1 cellular context compared by ENCODE assay signal in the genomic region with DNA sequence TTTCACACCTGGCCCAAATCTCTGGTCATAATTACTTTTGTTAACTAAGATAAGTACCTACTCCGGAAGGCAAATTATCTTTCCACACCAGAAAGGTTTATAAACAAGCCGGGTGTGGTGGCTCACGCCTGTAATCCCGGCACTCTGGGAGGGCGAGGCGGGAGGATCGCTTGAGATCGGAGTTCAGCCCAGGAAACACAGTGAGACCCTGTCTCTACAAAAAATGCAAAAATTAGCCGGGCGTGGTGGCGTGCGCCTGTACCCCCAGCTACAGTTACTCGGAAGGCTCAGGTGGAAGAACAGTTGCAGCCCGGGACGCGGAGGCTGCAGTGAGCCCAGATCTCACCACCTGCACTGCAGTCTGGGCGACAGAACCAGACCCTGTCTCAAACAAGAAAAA.
TF ChIP-seq lines count a peak whose summit lies in the region.

No MANE protein-coding gene starts in this region.

TF ChIP-seq in HepG2, 621 proteins besides CTCF, POLR2A, EP300 and RAD21 (continues in another document):
- TF ChIP-seq, protein P1, sequence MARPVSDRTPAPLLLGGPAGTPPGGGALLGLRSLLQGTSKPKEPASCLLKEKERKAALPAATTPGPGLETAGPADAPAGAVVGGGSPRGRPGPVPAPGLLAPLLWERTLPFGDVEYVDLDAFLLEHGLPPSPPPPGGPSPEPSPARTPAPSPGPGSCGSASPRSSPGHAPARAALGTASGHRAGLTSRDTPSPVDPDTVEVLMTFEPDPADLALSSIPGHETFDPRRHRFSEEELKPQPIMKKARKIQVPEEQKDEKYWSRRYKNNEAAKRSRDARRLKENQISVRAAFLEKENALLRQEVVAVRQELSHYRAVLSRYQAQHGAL (CRISPR knock-in tag; IDR thresholded peaks at IDR 0.05; ENCODE audit: not compliant biosample characterization), result no peak
- no peak for TF ChIP-seq NKX3-1 (CRISPR knock-in tag; IDR thresholded peaks at IDR 0.05)
- TF ChIP-seq, protein P2, sequence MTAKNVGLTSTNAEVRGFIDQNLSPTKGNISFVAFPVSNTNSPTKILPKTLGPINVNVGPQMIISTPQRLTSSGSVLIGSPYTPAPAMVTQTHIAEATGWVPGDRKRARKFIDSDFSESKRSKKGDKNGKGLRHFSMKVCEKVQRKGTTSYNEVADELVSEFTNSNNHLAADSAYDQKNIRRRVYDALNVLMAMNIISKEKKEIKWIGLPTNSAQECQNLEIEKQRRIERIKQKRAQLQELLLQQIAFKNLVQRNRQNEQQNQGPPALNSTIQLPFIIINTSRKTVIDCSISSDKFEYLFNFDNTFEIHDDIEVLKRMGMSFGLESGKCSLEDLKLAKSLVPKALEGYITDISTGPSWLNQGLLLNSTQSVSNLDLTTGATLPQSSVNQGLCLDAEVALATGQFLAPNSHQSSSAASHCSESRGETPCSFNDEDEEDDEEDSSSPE (CRISPR knock-in tag; IDR thresholded peaks at IDR 0.05), result 0 out of 2 replicates have a peak, but pooled peaks have one; percentile 32
- TF ChIP-seq, protein P3, sequence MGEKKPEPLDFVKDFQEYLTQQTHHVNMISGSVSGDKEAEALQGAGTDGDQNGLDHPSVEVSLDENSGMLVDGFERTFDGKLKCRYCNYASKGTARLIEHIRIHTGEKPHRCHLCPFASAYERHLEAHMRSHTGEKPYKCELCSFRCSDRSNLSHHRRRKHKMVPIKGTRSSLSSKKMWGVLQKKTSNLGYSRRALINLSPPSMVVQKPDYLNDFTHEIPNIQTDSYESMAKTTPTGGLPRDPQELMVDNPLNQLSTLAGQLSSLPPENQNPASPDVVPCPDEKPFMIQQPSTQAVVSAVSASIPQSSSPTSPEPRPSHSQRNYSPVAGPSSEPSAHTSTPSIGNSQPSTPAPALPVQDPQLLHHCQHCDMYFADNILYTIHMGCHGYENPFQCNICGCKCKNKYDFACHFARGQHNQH (CRISPR knock-in tag; IDR thresholded peaks at IDR 0.05), result peak; percentile 61; the same call in 1 of the 2 replicates
- no peak for TF ChIP-seq FOXP1 (IDR thresholded peaks at IDR 0.05)
- no peak for TF ChIP-seq FOXP1 (CRISPR knock-in tag; IDR thresholded peaks at IDR 0.05)
- no peak for TF ChIP-seq MAFK (conservative IDR thresholded peaks at IDR 0.05 in 1 of 2, IDR thresholded peaks at IDR 0.05 in 1 of 2; ENCODE audit: low read length in 2 of 2)
- no peak for TF ChIP-seq SCMH1 (CRISPR knock-in tag; IDR thresholded peaks at IDR 0.05; ENCODE audit: borderline replicate concordance)
- no peak for TF ChIP-seq NCOR1 (IDR thresholded peaks at IDR 0.05; ENCODE audit: borderline replicate concordance, low read length)
- TF ChIP-seq, protein P4, sequence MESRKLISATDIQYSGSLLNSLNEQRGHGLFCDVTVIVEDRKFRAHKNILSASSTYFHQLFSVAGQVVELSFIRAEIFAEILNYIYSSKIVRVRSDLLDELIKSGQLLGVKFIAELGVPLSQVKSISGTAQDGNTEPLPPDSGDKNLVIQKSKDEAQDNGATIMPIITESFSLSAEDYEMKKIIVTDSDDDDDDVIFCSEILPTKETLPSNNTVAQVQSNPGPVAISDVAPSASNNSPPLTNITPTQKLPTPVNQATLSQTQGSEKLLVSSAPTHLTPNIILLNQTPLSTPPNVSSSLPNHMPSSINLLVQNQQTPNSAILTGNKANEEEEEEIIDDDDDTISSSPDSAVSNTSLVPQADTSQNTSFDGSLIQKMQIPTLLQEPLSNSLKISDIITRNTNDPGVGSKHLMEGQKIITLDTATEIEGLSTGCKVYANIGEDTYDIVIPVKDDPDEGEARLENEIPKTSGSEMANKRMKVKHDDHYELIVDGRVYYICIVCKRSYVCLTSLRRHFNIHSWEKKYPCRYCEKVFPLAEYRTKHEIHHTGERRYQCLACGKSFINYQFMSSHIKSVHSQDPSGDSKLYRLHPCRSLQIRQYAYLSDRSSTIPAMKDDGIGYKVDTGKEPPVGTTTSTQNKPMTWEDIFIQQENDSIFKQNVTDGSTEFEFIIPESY (CRISPR knock-in tag; IDR thresholded peaks at IDR 0.05), result peak; percentile 48; the same call in 1 of the 2 replicates
- TF ChIP-seq, protein P5, sequence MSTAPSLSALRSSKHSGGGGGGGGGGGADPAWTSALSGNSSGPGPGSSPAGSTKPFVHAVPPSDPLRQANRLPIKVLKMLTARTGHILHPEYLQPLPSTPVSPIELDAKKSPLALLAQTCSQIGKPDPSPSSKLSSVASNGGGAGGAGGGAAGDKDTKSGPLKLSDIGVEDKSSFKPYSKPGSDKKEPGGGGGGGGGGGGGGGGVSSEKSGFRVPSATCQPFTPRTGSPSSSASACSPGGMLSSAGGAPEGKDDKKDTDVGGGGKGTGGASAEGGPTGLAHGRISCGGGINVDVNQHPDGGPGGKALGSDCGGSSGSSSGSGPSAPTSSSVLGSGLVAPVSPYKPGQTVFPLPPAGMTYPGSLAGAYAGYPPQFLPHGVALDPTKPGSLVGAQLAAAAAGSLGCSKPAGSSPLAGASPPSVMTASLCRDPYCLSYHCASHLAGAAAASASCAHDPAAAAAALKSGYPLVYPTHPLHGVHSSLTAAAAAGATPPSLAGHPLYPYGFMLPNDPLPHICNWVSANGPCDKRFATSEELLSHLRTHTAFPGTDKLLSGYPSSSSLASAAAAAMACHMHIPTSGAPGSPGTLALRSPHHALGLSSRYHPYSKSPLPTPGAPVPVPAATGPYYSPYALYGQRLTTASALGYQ (CRISPR knock-in tag; IDR thresholded peaks at IDR 0.05), result no peak
- TF ChIP-seq, protein P6, sequence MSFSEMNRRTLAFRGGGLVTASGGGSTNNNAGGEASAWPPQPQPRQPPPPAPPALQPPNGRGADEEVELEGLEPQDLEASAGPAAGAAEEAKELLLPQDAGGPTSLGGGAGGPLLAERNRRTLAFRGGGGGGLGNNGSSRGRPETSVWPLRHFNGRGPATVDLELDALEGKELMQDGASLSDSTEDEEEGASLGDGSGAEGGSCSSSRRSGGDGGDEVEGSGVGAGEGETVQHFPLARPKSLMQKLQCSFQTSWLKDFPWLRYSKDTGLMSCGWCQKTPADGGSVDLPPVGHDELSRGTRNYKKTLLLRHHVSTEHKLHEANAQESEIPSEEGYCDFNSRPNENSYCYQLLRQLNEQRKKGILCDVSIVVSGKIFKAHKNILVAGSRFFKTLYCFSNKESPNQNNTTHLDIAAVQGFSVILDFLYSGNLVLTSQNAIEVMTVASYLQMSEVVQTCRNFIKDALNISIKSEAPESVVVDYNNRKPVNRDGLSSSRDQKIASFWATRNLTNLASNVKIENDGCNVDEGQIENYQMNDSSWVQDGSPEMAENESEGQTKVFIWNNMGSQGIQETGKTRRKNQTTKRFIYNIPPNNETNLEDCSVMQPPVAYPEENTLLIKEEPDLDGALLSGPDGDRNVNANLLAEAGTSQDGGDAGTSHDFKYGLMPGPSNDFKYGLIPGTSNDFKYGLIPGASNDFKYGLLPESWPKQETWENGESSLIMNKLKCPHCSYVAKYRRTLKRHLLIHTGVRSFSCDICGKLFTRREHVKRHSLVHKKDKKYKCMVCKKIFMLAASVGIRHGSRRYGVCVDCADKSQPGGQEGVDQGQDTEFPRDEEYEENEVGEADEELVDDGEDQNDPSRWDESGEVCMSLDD (CRISPR knock-in tag; IDR thresholded peaks at IDR 0.05; ENCODE audit: borderline replicate concordance), result no peak
- TF ChIP-seq, protein P7, sequence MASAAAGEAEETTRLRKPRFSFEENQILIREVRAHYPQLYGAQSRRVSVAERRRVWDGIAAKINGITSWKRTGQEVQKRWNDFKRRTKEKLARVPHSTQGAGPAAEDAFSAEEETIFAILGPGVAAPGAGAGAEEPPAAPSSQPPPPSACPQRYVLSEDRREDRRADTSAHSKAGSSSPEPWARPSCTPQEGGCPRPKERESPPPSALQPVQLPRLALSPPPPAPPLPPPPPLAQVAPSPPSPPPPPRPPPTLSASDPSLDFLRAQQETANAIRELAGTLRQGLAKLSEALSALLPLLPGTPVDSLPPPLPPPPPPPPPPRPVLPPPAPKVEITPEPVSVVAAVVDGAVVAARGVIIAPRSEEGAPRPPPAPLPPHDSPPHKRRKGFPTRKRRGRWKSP (CRISPR knock-in tag; IDR thresholded peaks at IDR 0.05), result no peak; the same call in 1 of the 2 replicates
- TF ChIP-seq SALL1 (CRISPR knock-in tag; IDR thresholded peaks at IDR 0.05), result peak; percentile 52; the same call in 1 of the 2 replicates
- TF ChIP-seq ZNF629 (CRISPR knock-in tag; conservative IDR thresholded peaks at IDR 0.05), result no peak
- peak; percentile 38 for TF ChIP-seq FOXA3 (CRISPR knock-in tag; IDR thresholded peaks at IDR 0.05)
- TF ChIP-seq, protein P8, sequence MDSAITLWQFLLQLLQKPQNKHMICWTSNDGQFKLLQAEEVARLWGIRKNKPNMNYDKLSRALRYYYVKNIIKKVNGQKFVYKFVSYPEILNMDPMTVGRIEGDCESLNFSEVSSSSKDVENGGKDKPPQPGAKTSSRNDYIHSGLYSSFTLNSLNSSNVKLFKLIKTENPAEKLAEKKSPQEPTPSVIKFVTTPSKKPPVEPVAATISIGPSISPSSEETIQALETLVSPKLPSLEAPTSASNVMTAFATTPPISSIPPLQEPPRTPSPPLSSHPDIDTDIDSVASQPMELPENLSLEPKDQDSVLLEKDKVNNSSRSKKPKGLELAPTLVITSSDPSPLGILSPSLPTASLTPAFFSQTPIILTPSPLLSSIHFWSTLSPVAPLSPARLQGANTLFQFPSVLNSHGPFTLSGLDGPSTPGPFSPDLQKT (CRISPR knock-in tag; IDR thresholded peaks at IDR 0.05; ENCODE audit: borderline replicate concordance), result no peak
- TF ChIP-seq, protein P9, sequence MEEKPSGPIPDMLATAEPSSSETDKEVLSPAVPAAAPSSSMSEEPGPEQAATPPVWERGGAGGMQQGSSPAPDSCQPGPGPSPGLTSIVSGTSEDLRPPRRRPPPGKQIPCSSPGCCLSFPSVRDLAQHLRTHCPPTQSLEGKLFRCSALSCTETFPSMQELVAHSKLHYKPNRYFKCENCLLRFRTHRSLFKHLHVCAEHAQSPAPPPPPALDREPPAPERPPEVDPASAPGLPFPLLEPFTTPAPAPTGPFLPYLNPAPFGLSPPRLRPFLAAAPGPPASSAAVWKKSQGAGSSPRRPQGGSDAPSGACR (CRISPR knock-in tag; IDR thresholded peaks at IDR 0.05), result no peak
- no peak for TF ChIP-seq YY1 (IDR thresholded peaks at IDR 0.05; ENCODE audit: insufficient read depth, insufficient replicate concordance, low read depth, low read length)
- TF ChIP-seq, protein P10, sequence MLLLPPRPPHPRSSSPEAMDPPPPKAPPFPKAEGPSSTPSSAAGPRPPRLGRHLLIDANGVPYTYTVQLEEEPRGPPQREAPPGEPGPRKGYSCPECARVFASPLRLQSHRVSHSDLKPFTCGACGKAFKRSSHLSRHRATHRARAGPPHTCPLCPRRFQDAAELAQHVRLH (CRISPR knock-in tag; IDR thresholded peaks at IDR 0.05; ENCODE audit: borderline replicate concordance, low read depth), result 0 out of 2 replicates have a peak, but pooled peaks have one; percentile 39
- no peak for TF ChIP-seq ZNF589 (CRISPR knock-in tag; conservative IDR thresholded peaks at IDR 0.05)
- no peak for TF ChIP-seq GTF3A (CRISPR knock-in tag; conservative IDR thresholded peaks at IDR 0.05)
- TF ChIP-seq ZNF749 (CRISPR knock-in tag; IDR thresholded peaks at IDR 0.05; ENCODE audit: borderline replicate concordance), result no peak
- peak; percentile 55 for TF ChIP-seq JARID2 (CRISPR knock-in tag; IDR thresholded peaks at IDR 0.05; ENCODE audit: insufficient replicate concordance)
- TF ChIP-seq U2AF2 (IDR thresholded peaks at IDR 0.05; ENCODE audit: low read depth, low read length), result no peak
- TF ChIP-seq SNAPC2 (CRISPR knock-in tag; IDR thresholded peaks at IDR 0.05), result no peak
- TF ChIP-seq NFKB2 (CRISPR knock-in tag; IDR thresholded peaks at IDR 0.05; ENCODE audit: borderline replicate concordance), result no peak
- TF ChIP-seq, protein P11, sequence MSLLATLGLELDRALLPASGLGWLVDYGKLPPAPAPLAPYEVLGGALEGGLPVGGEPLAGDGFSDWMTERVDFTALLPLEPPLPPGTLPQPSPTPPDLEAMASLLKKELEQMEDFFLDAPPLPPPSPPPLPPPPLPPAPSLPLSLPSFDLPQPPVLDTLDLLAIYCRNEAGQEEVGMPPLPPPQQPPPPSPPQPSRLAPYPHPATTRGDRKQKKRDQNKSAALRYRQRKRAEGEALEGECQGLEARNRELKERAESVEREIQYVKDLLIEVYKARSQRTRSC (CRISPR knock-in tag; IDR thresholded peaks at IDR 0.05; ENCODE audit: low read depth), result 0 out of 2 replicates have a peak, but pooled peaks have one; percentile 45
- TF ChIP-seq ZNF792 (CRISPR knock-in tag; IDR thresholded peaks at IDR 0.05), result 0 out of 2 replicates have a peak, but pooled peaks have one; percentile 51
- TF ChIP-seq SOX5 (CRISPR knock-in tag; IDR thresholded peaks at IDR 0.05; ENCODE audit: borderline replicate concordance), result 0 out of 2 replicates have a peak, but pooled peaks have one; percentile 15
- TF ChIP-seq, protein P12, sequence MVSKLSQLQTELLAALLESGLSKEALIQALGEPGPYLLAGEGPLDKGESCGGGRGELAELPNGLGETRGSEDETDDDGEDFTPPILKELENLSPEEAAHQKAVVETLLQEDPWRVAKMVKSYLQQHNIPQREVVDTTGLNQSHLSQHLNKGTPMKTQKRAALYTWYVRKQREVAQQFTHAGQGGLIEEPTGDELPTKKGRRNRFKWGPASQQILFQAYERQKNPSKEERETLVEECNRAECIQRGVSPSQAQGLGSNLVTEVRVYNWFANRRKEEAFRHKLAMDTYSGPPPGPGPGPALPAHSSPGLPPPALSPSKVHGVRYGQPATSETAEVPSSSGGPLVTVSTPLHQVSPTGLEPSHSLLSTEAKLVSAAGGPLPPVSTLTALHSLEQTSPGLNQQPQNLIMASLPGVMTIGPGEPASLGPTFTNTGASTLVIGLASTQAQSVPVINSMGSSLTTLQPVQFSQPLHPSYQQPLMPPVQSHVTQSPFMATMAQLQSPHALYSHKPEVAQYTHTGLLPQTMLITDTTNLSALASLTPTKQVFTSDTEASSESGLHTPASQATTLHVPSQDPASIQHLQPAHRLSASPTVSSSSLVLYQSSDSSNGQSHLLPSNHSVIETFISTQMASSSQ (IDR thresholded peaks at IDR 0.05; ENCODE audit: low read depth), result no peak
- TF ChIP-seq, protein P12 (CRISPR knock-in tag; IDR thresholded peaks at IDR 0.05; ENCODE audit: borderline replicate concordance), result peak; percentile 18; the same call in 1 of the 2 replicates
- TF ChIP-seq TEAD3 (CRISPR knock-in tag; optimal IDR thresholded peaks at IDR 0.05; ENCODE audit: borderline replicate concordance), result peak; percentile 11
- TF ChIP-seq KLF13 (CRISPR knock-in tag; IDR thresholded peaks at IDR 0.05), result no peak
- 0 out of 2 replicates have a peak, but pooled peaks have one; percentile 32 for TF ChIP-seq RXRA (CRISPR knock-in tag; IDR thresholded peaks at IDR 0.05)
